Comparison of ENCODE assay signal across 15 cellular contexts in the genomic region with DNA sequence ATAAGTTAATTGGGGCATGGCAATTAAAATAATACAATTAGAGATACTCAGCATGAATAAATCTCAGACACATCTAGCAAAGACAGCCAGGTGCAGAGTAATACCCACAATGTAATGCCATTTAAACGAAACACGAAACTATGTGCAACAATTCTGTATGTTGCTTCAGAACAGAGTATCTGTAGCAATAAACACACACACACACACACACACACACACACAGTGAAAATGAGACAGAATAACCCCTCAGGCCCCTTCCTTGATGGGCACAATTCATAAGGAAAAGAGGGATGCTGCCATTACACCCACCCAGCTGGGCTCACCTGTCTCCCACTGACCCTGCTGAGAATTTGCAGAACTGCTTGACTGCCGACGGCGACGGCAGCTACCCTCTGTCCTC. TPM values are rescaled to one million over a fixed set of nuclear protein-coding genes. Genes with fewer than 3 reads are reported as not detected.
DNase-seq lines count a peak whose midpoint lies in the region; ATAC-seq, FAIRE-seq and TF ChIP-seq lines count a peak whose summit lies in the region.
"Had no signal": no experiment of that assay in that cellular context is flagged by ENCODE, and none has a peak within 500 bp of the region (broad histone marks: within the 10 kb centered on the region; RNA-seq: fewer than 3 reads in every experiment).

No MANE protein-coding gene starts in this region.

- DNase-seq in HepG2 (ENCODE audit: low spot score) (no peak), right lobe of liver (no peak), T-cell (no peak), hepatocyte (ENCODE audit: low spot score) (no peak), type B pancreatic cell (ENCODE audit: extremely low spot score, unreplicated experiment) (no peak), inferior parietal cortex (ENCODE audit: extremely low spot score) (no peak), SIG-M5 (lab: John Stamatoyannopoulos, UW) (no peak), HT-29 (ENCODE audit: low spot score) (no peak)
- DNase-seq: activated CD4-positive, alpha-beta T cell treated with anti-CD3 and anti-CD28 coated beads, Interleukin-2, amount 50 U/mL, for 48 hours; activated naive CD8-positive, alpha-beta T cell treated with anti-CD3 and anti-CD28 coated beads, Interleukin-2, amount 10 ng/mL, durations not matched to agents 7 days and 5 days; DND-41; NCI-H345; substantia nigra; T1000 had no signal

- no peaks in the 10 kb centered on the region for H3K9me2 ChIP-seq in hepatocyte (replicated peaks; ENCODE audit: insufficient read depth)

- TF ChIP-seq RAD21 in HepG2 (CRISPR knock-in tag; IDR thresholded peaks at IDR 0.05) = no peak

- H3K4me3 ChIP-seq in HepG2 (replicated peaks in 1 of 3; ENCODE audit: insufficient read depth in 1 of 3, low read depth in 2 of 3, low read length in 3 of 3) (no peak overlapping the region; a peak in 1 of 6 replicates), right lobe of liver (no peak overlapping the region), hepatocyte (no peak overlapping the region)

- no peak overlapping the region for H3K27ac ChIP-seq in HepG2 (ENCODE audit: extremely low read length, insufficient read depth, low read length)
- H3K27ac ChIP-seq in right lobe of liver = no peak overlapping the region
- no peak overlapping the region for H3K27ac ChIP-seq in hepatocyte

- peaks cover 57% of the 10 kb centered on the region for H3K4me1 ChIP-seq in HepG2 (ENCODE audit: insufficient read depth, low read length)
- peaks cover 0 to 34% (median 9%) of the 10 kb centered on the region in 4 donors for H3K4me1 ChIP-seq in right lobe of liver
- peaks cover 11% of the 10 kb centered on the region for H3K4me1 ChIP-seq in hepatocyte (ENCODE audit: insufficient read depth)

- peak overlapping the region; percentile 23; the same call in 1 of the 2 replicates for H3K9ac ChIP-seq in HepG2 (ENCODE audit: insufficient read depth, low read depth, low read length)

- H3K27me3 Mint-ChIP-seq in T-cell (no peaks in the 10 kb centered on the region), type B pancreatic cell (no peaks in the 10 kb centered on the region)
- H3K27me3 Mint-ChIP-seq: activated naive CD8-positive, alpha-beta T cell treated with anti-CD3 and anti-CD28 coated beads, Interleukin-2, amount 10 ng/mL, durations not matched to agents 7 days and 5 days had no signal

- H3K4me1 Mint-ChIP-seq in T-cell (peaks cover 67 to 78% (median 76%) of the 10 kb centered on the region in 3 donors), type B pancreatic cell (ENCODE audit: unreplicated experiment) (peaks cover 25% of the 10 kb centered on the region)

- H3K4me3 Mint-ChIP-seq in T-cell (peak overlapping the region; percentile 89 to 93 (median 93)), type B pancreatic cell (peak overlapping the region; percentile 96)

- H3K27me3 ChIP-seq in HepG2 (ENCODE audit: control insufficient read depth in 1 of 2, insufficient read depth in 2 of 2, low read length in 2 of 2) = no peaks in the 10 kb centered on the region; a peak in 1 of 5 replicates
- no peaks in the 10 kb centered on the region for H3K27me3 ChIP-seq in right lobe of liver
- no peaks in the 10 kb centered on the region for H3K27me3 ChIP-seq in hepatocyte
- H3K27me3 ChIP-seq: left lung had no signal

- TF ChIP-seq EP300 in HepG2 (IDR thresholded peaks at IDR 0.05; ENCODE audit: low read depth in 2 of 2, low read length in 2 of 2) = no peak
- no peak for TF ChIP-seq EP300 in HepG2 (CRISPR knock-in tag; IDR thresholded peaks at IDR 0.05; ENCODE audit: borderline replicate concordance)

- H4K20me1 ChIP-seq in HepG2 (ENCODE audit: insufficient read depth, low read length) (peaks cover 18% of the 10 kb centered on the region), hepatocyte (ENCODE audit: insufficient read depth, poor library complexity, severe bottlenecking) (peaks cover 49% of the 10 kb centered on the region)

- no peak for FAIRE-seq in HepG2 (lab: Jason Lieb, UNC)

- H3K4me2 ChIP-seq in HepG2 (ENCODE audit: low read depth, low read length) (peak overlapping the region; percentile 98), hepatocyte (peak overlapping the region; percentile 93)

- 87% methylated on average over 6 of the region's 6 CpGs for WGBS in HepG2 (ENCODE audit: low lambda C conversion rate)
- 94% methylated on average over 2 of the region's 6 CpGs for WGBS in right lobe of liver (ENCODE audit: insufficient coverage, low coverage, low lambda C conversion rate, missing lambda C conversion rate)
- 90% methylated on average over 6 of the region's 6 CpGs for WGBS in hepatocyte (ENCODE audit: low lambda C conversion rate, missing lambda C conversion rate)

- H3K9me3 Mint-ChIP-seq in T-cell (no peaks in the 10 kb centered on the region), type B pancreatic cell (no peaks in the 10 kb centered on the region)
- H3K9me3 Mint-ChIP-seq: activated naive CD8-positive, alpha-beta T cell treated with anti-CD3 and anti-CD28 coated beads, Interleukin-2, amount 10 ng/mL, durations not matched to agents 7 days and 5 days had no signal

- intact Hi-C loops in HepG2 (cut with micrococcal nuclease; ENCODE audit: unreplicated experiment) = no loop called here
- intact Hi-C loops in right lobe of liver (cut with DNase I) = no loop called here

- BruUV-seq in HepG2 (replicated peaks; lab: Mats Ljungman, UMichigan) = no TSS peak

- H2AFZ ChIP-seq in HepG2 (ENCODE audit: low read length) (no peak overlapping the region), hepatocyte (no peak overlapping the region)

- H3K9me3 ChIP-seq in HepG2 (ENCODE audit: low read length) (no peaks in the 10 kb centered on the region), right lobe of liver (no peaks in the 10 kb centered on the region), hepatocyte (ENCODE audit: low read depth) (no peaks in the 10 kb centered on the region)
- H3K9me3 ChIP-seq: left lung had no signal

- H3K36me3 Mint-ChIP-seq in T-cell (peaks cover 32% of the 10 kb centered on the region), type B pancreatic cell (peaks cover 10% of the 10 kb centered on the region)

- POLR2A ChIA-PET in HepG2 (lab: Yijun Ruan, JAX) (no interaction called here), T-cell (lab: Charles Lee) (no interaction called here)

- no peak for TF ChIP-seq POLR2A in HepG2 (IDR thresholded peaks at IDR 0.05; ENCODE audit: insufficient read depth in 1 of 2, low read depth in 2 of 2, low read length in 2 of 2)
- no peak for TF ChIP-seq POLR2A in right lobe of liver (IDR thresholded peaks at IDR 0.05)

- H3K36me3 ChIP-seq in HepG2 (replicated peaks in 1 of 2; ENCODE audit: control insufficient read depth in 1 of 2, insufficient read depth in 2 of 2, low read length in 2 of 2) (peaks cover 14 to 31% of the 10 kb centered on the region in 2 experiments), right lobe of liver (peaks cover 0 to 44% (median 15%) of the 10 kb centered on the region in 4 donors), hepatocyte (replicated peaks; ENCODE audit: insufficient read depth, low read depth) (no peaks in the 10 kb centered on the region)

- CTCF ChIA-PET in HepG2 (lab: Yijun Ruan, JAX; ENCODE audit: low intra/inter-chr PET ratio, low total read pairs) (no interaction called here), T-cell (lab: Charles Lee) (interaction anchor here in 1 of 2 donors (1.1 kb wide), 1 partner anchor 14 kb away, joined by 3 read pairs; no protein-coding TSS in a partner anchor)

- TF ChIP-seq CTCF in HepG2 (CRISPR knock-in tag; IDR thresholded peaks at IDR 0.05) = no peak
- no peak for TF ChIP-seq CTCF in right lobe of liver (IDR thresholded peaks at IDR 0.05)
- TF ChIP-seq CTCF in hepatocyte (IDR thresholded peaks at IDR 0.05; ENCODE audit: poor library complexity) = no peak
- TF ChIP-seq CTCF in type B pancreatic cell (conservative IDR thresholded peaks at IDR 0.05) = no peak

- H3K79me2 ChIP-seq in HepG2 (ENCODE audit: insufficient read depth, low read length) (peaks cover 51% of the 10 kb centered on the region), hepatocyte (peaks cover 88% of the 10 kb centered on the region)

- peak overlapping the region; percentile 89 to 95 for H3K27ac Mint-ChIP-seq in T-cell
- H3K27ac Mint-ChIP-seq in type B pancreatic cell = no peak overlapping the region
- H3K27ac Mint-ChIP-seq: activated naive CD8-positive, alpha-beta T cell treated with anti-CD3 and anti-CD28 coated beads, Interleukin-2, amount 10 ng/mL, durations not matched to agents 7 days and 5 days had no signal

- in situ Hi-C loops in HepG2 (cut with HindIII; ENCODE audit: extremely low pct_ligation_motif_present, low pct_unique_long_range_greater_than_20kb) = no loop called here

- ATAC-seq in HepG2 (no peak), right lobe of liver (no peak), T-cell (replicated peaks in 1 of 4) (no peak)
- ATAC-seq: left lung had no signal

RNA-seq across cellular contexts. Expression of a gene that starts 2.7 kb away (rescaled TPM):
- total RNA-seq in HepG2 (2016; rRNA removed; fragmentation: Illumina TruSeq; extraction: Trizol) (14.7 and 19.2 TPM in 2 replicates), right lobe of liver (10 to 100 TPM in 5 of 6 experiments, 1 to 10 TPM in 1; 8.1 to 18.0 (median 15.0) TPM), T-cell (10 to 100 TPM; 67.6 to 82.8 (median 71.0) TPM), hepatocyte (34.2 and 38.6 TPM in 2 replicates), type B pancreatic cell (ENCODE audit: low replicate concordance) (23.7 and 29.3 TPM in 2 replicates)
- total RNA-seq in HepG2 (2016; cell fraction: cytosol; rRNA removed; fragmentation: Illumina TruSeq; extraction: Trizol; ENCODE audit: low read depth) = 9.6 and 10.0 TPM in 2 replicates
- 16.1 and 18.5 TPM in 2 replicates for total RNA-seq in HepG2 (2016; cell fraction: insoluble cytoplasmic fraction; rRNA removed; fragmentation: Illumina TruSeq; extraction: Trizol)
- total RNA-seq in HepG2 (2016; cell fraction: membrane; rRNA removed; fragmentation: Illumina TruSeq; extraction: Trizol) = 27.2 and 29.6 TPM in 2 replicates
- 6.8 and 8.3 TPM in 2 replicates for total RNA-seq in HepG2 (2016; cell fraction: nucleus; rRNA removed; fragmentation: Illumina TruSeq; extraction: Trizol)
- polyA plus RNA-seq in HepG2 (2011; rRNA removed) (24.7 and 26.1 TPM in 2 replicates), hepatocyte (37.8 and 38.6 TPM in 2 replicates)
- 25.5 and 32.8 TPM in 2 replicates for polyA plus RNA-seq in HepG2 (2011; cell fraction: cytosol; rRNA removed)
- polyA plus RNA-seq in HepG2 (2011; cell fraction: nucleus; rRNA removed) = 26.7 and 26.8 TPM in 2 replicates
- 11.1 and 19.5 TPM in 2 replicates for polyA plus RNA-seq in HepG2 (2012)
- polyA plus RNA-seq in HepG2 (2016; cell fraction: cytosol; fragmentation: Illumina TruSeq; extraction: Trizol; ENCODE audit: low read depth) = 10.7 and 11.1 TPM in 2 replicates
- polyA plus RNA-seq in HepG2 (2016; cell fraction: insoluble cytoplasmic fraction; fragmentation: Illumina TruSeq; extraction: Trizol; ENCODE audit: low read depth) = 19.2 and 19.5 TPM in 2 replicates
- polyA plus RNA-seq in HepG2 (2016; cell fraction: membrane; fragmentation: Illumina TruSeq; extraction: Trizol; ENCODE audit: low read depth) = 23.2 and 25.7 TPM in 2 replicates
- 16.9 and 21.4 TPM in 2 replicates for polyA plus RNA-seq in HepG2 (2016; cell fraction: nucleus; fragmentation: Illumina TruSeq; extraction: Trizol; ENCODE audit: insufficient read depth, low read depth)
- polyA minus RNA-seq in HepG2 (2011; rRNA and poly(A)+ RNA removed; ENCODE audit: low replicate concordance) = 15.6 and 26.0 TPM in 2 replicates
- 6.8 and 8.3 TPM in 2 replicates for polyA minus RNA-seq in HepG2 (2011; cell fraction: cytosol; rRNA and poly(A)+ RNA removed)
- 5.0 and 7.2 TPM in 2 replicates for polyA minus RNA-seq in HepG2 (2011; cell fraction: nucleus; rRNA and poly(A)+ RNA removed)
- 121 and 124 TPM in 2 replicates for total RNA-seq in HT-29 (2014; rRNA removed; shearing (Covaris generic))

RNA-seq across cellular contexts. Expression of a gene that starts 5.3 kb away (rescaled TPM):
- 8.4 and 8.5 TPM in 2 replicates for total RNA-seq in HepG2 (2016; rRNA removed; fragmentation: Illumina TruSeq; extraction: Trizol)
- 3.2 and 4.1 TPM in 2 replicates for total RNA-seq in HepG2 (2016; cell fraction: cytosol; rRNA removed; fragmentation: Illumina TruSeq; extraction: Trizol; ENCODE audit: low read depth)
- total RNA-seq in HepG2 (2016; cell fraction: insoluble cytoplasmic fraction; rRNA removed; fragmentation: Illumina TruSeq; extraction: Trizol) = 7.8 and 8.2 TPM in 2 replicates
- 7.8 and 8.0 TPM in 2 replicates for total RNA-seq in HepG2 (2016; cell fraction: membrane; rRNA removed; fragmentation: Illumina TruSeq; extraction: Trizol)
- 5.4 and 6.6 TPM in 2 replicates for total RNA-seq in HepG2 (2016; cell fraction: nucleus; rRNA removed; fragmentation: Illumina TruSeq; extraction: Trizol)
- polyA plus RNA-seq in HepG2 (2011; rRNA removed) = 3.3 and 4.3 TPM in 2 replicates
- polyA plus RNA-seq in HepG2 (2011; cell fraction: cytosol; rRNA removed) = 1.6 and 1.7 TPM in 2 replicates
- polyA plus RNA-seq in HepG2 (2011; cell fraction: nucleus; rRNA removed) = 6.8 and 7.0 TPM in 2 replicates
- polyA plus RNA-seq in HepG2 (2012) = 4.9 and 5.8 TPM in 2 replicates
- polyA plus RNA-seq in HepG2 (2016; cell fraction: cytosol; fragmentation: Illumina TruSeq; extraction: Trizol; ENCODE audit: low read depth) = 0.61 and 0.84 TPM in 2 replicates
- 3.0 and 6.6 TPM in 2 replicates for polyA plus RNA-seq in HepG2 (2016; cell fraction: insoluble cytoplasmic fraction; fragmentation: Illumina TruSeq; extraction: Trizol; ENCODE audit: low read depth)
- 1.2 and 1.8 TPM in 2 replicates for polyA plus RNA-seq in HepG2 (2016; cell fraction: membrane; fragmentation: Illumina TruSeq; extraction: Trizol; ENCODE audit: low read depth)
- polyA plus RNA-seq in HepG2 (2016; cell fraction: nucleus; fragmentation: Illumina TruSeq; extraction: Trizol; ENCODE audit: insufficient read depth, low read depth) = 4.9 and 6.7 TPM in 2 replicates
- 12.7 and 19.4 TPM in 2 replicates for polyA minus RNA-seq in HepG2 (2011; rRNA and poly(A)+ RNA removed; ENCODE audit: low replicate concordance)
- polyA minus RNA-seq in HepG2 (2011; cell fraction: cytosol; rRNA and poly(A)+ RNA removed) = 2.9 and 4.0 TPM in 2 replicates
- polyA minus RNA-seq in HepG2 (2011; cell fraction: nucleus; rRNA and poly(A)+ RNA removed) = 8.8 and 9.3 TPM in 2 replicates
- total RNA-seq in right lobe of liver = 1 to 10 TPM; 1.9 to 3.9 (median 3.4) TPM
- 10 to 100 TPM in 3 of 5 donors, 1 to 10 TPM in 2; 8.0 to 25.1 (median 23.1) TPM for total RNA-seq in T-cell
- 4.9 and 5.1 TPM in 2 replicates for total RNA-seq in hepatocyte
- 8.6 and 9.7 TPM in 2 replicates for polyA plus RNA-seq in hepatocyte
- total RNA-seq in type B pancreatic cell (ENCODE audit: low replicate concordance) = 18.2 and 19.3 TPM in 2 replicates
- 15.3 and 15.9 TPM in 2 replicates for total RNA-seq in HT-29 (2014; rRNA removed; shearing (Covaris generic))

RNA-seq across cellular contexts. Expression of a gene that starts 27.6 kb away (rescaled TPM):
- total RNA-seq in HepG2 (2016; rRNA removed; fragmentation: Illumina TruSeq; extraction: Trizol) (14.8 and 16.9 TPM in 2 replicates), right lobe of liver (10 to 100 TPM; 12.3 to 14.8 (median 13.5) TPM), T-cell (10 to 100 TPM; 21.4 to 45.8 (median 38.1) TPM), hepatocyte (31.2 and 32.2 TPM in 2 replicates), type B pancreatic cell (ENCODE audit: low replicate concordance) (43.5 and 49.1 TPM in 2 replicates)
- total RNA-seq in HepG2 (2016; cell fraction: cytosol; rRNA removed; fragmentation: Illumina TruSeq; extraction: Trizol; ENCODE audit: low read depth) = 16.1 and 22.9 TPM in 2 replicates
- 11.4 and 17.4 TPM in 2 replicates for total RNA-seq in HepG2 (2016; cell fraction: insoluble cytoplasmic fraction; rRNA removed; fragmentation: Illumina TruSeq; extraction: Trizol)
- total RNA-seq in HepG2 (2016; cell fraction: membrane; rRNA removed; fragmentation: Illumina TruSeq; extraction: Trizol) = 31.4 and 34.4 TPM in 2 replicates
- total RNA-seq in HepG2 (2016; cell fraction: nucleus; rRNA removed; fragmentation: Illumina TruSeq; extraction: Trizol) = 9.7 and 11.2 TPM in 2 replicates
- polyA plus RNA-seq in HepG2 (2011; rRNA removed) (52.5 and 56.5 TPM in 2 replicates), hepatocyte (36.6 and 38.8 TPM in 2 replicates)
- 33.8 and 36.7 TPM in 2 replicates for polyA plus RNA-seq in HepG2 (2011; cell fraction: cytosol; rRNA removed)
- polyA plus RNA-seq in HepG2 (2011; cell fraction: nucleus; rRNA removed) = 33.5 and 34.5 TPM in 2 replicates
- 25.2 and 25.7 TPM in 2 replicates for polyA plus RNA-seq in HepG2 (2012)
- polyA plus RNA-seq in HepG2 (2016; cell fraction: cytosol; fragmentation: Illumina TruSeq; extraction: Trizol; ENCODE audit: low read depth) = 41.6 and 46.1 TPM in 2 replicates
- polyA plus RNA-seq in HepG2 (2016; cell fraction: insoluble cytoplasmic fraction; fragmentation: Illumina TruSeq; extraction: Trizol; ENCODE audit: low read depth) = 45.9 and 55.0 TPM in 2 replicates
- 67.9 and 73.5 TPM in 2 replicates for polyA plus RNA-seq in HepG2 (2016; cell fraction: membrane; fragmentation: Illumina TruSeq; extraction: Trizol; ENCODE audit: low read depth)
- polyA plus RNA-seq in HepG2 (2016; cell fraction: nucleus; fragmentation: Illumina TruSeq; extraction: Trizol; ENCODE audit: insufficient read depth, low read depth) = 44.2 and 47.7 TPM in 2 replicates
- 34.3 and 51.6 TPM in 2 replicates for polyA minus RNA-seq in HepG2 (2011; rRNA and poly(A)+ RNA removed; ENCODE audit: low replicate concordance)
- 9.1 and 14.1 TPM in 2 replicates for polyA minus RNA-seq in HepG2 (2011; cell fraction: cytosol; rRNA and poly(A)+ RNA removed)
- polyA minus RNA-seq in HepG2 (2011; cell fraction: nucleus; rRNA and poly(A)+ RNA removed) = 5.2 and 6.8 TPM in 2 replicates
- total RNA-seq in HT-29 (2014; rRNA removed; shearing (Covaris generic)) = 41.4 and 43.8 TPM in 2 replicates

RNA-seq across cellular contexts. Expression of a gene that starts 40.1 kb away (rescaled TPM):
- total RNA-seq in HepG2 (2016; rRNA removed; fragmentation: Illumina TruSeq; extraction: Trizol) = 43.2 and 67.1 TPM in 2 replicates
- 54.9 and 66.8 TPM in 2 replicates for total RNA-seq in HepG2 (2016; cell fraction: cytosol; rRNA removed; fragmentation: Illumina TruSeq; extraction: Trizol; ENCODE audit: low read depth)
- 35.3 and 68.2 TPM in 2 replicates for total RNA-seq in HepG2 (2016; cell fraction: insoluble cytoplasmic fraction; rRNA removed; fragmentation: Illumina TruSeq; extraction: Trizol)
- total RNA-seq in HepG2 (2016; cell fraction: membrane; rRNA removed; fragmentation: Illumina TruSeq; extraction: Trizol) = 104 and 115 TPM in 2 replicates
- total RNA-seq in HepG2 (2016; cell fraction: nucleus; rRNA removed; fragmentation: Illumina TruSeq; extraction: Trizol) = 31.2 and 38.3 TPM in 2 replicates
- polyA plus RNA-seq in HepG2 (2011; rRNA removed) = 62.5 and 69.9 TPM in 2 replicates
- 36.9 and 45.9 TPM in 2 replicates for polyA plus RNA-seq in HepG2 (2011; cell fraction: cytosol; rRNA removed)
- 109 and 170 TPM in 2 replicates for polyA plus RNA-seq in HepG2 (2011; cell fraction: nucleus; rRNA removed)
- 38.4 and 44.3 TPM in 2 replicates for polyA plus RNA-seq in HepG2 (2012)
- polyA plus RNA-seq in HepG2 (2016; cell fraction: cytosol; fragmentation: Illumina TruSeq; extraction: Trizol; ENCODE audit: low read depth) = 30.4 TPM in 2 replicates
- 56.4 and 79.4 TPM in 2 replicates for polyA plus RNA-seq in HepG2 (2016; cell fraction: insoluble cytoplasmic fraction; fragmentation: Illumina TruSeq; extraction: Trizol; ENCODE audit: low read depth)
- 55.2 and 69.1 TPM in 2 replicates for polyA plus RNA-seq in HepG2 (2016; cell fraction: membrane; fragmentation: Illumina TruSeq; extraction: Trizol; ENCODE audit: low read depth)
- 77.4 and 89.7 TPM in 2 replicates for polyA plus RNA-seq in HepG2 (2016; cell fraction: nucleus; fragmentation: Illumina TruSeq; extraction: Trizol; ENCODE audit: insufficient read depth, low read depth)
- polyA minus RNA-seq in HepG2 (2011; rRNA and poly(A)+ RNA removed; ENCODE audit: low replicate concordance) = 39.2 and 85.5 TPM in 2 replicates
- polyA minus RNA-seq in HepG2 (2011; cell fraction: cytosol; rRNA and poly(A)+ RNA removed) = 38.3 and 50.2 TPM in 2 replicates
- 40.9 and 56.5 TPM in 2 replicates for polyA minus RNA-seq in HepG2 (2011; cell fraction: nucleus; rRNA and poly(A)+ RNA removed)
- total RNA-seq in right lobe of liver = 10 to 100 TPM; 15.4 to 35.7 (median 30.5) TPM
- 10 to 100 TPM; 35.9 to 97.3 (median 44.6) TPM for total RNA-seq in T-cell
- 32.6 and 47.1 TPM in 2 replicates for total RNA-seq in hepatocyte
- 20.4 and 24.4 TPM in 2 replicates for polyA plus RNA-seq in hepatocyte
- 54.9 and 78.9 TPM in 2 replicates for total RNA-seq in type B pancreatic cell (ENCODE audit: low replicate concordance)
- 157 and 160 TPM in 2 replicates for total RNA-seq in HT-29 (2014; rRNA removed; shearing (Covaris generic))

RNA-seq across cellular contexts. Expression of a gene that starts 54.2 kb away (rescaled TPM):
- total RNA-seq in HepG2 (2016; rRNA removed; fragmentation: Illumina TruSeq; extraction: Trizol) (5.4 and 8.0 TPM in 2 replicates), right lobe of liver (10 to 100 TPM; 19.9 to 53.6 (median 35.2) TPM), T-cell (100 to 1,000 TPM in 4 of 5 donors, 10 to 100 TPM in 1; 93.9 to 110 (median 104) TPM), hepatocyte (14.3 and 17.4 TPM in 2 replicates), type B pancreatic cell (ENCODE audit: low replicate concordance) (44.8 and 70.3 TPM in 2 replicates)
- total RNA-seq in HepG2 (2016; cell fraction: cytosol; rRNA removed; fragmentation: Illumina TruSeq; extraction: Trizol; ENCODE audit: low read depth) = 1.5 and 1.8 TPM in 2 replicates
- total RNA-seq in HepG2 (2016; cell fraction: insoluble cytoplasmic fraction; rRNA removed; fragmentation: Illumina TruSeq; extraction: Trizol) = 5.2 and 7.8 TPM in 2 replicates
- 4.6 and 4.9 TPM in 2 replicates for total RNA-seq in HepG2 (2016; cell fraction: membrane; rRNA removed; fragmentation: Illumina TruSeq; extraction: Trizol)
- 10.4 and 12.3 TPM in 2 replicates for total RNA-seq in HepG2 (2016; cell fraction: nucleus; rRNA removed; fragmentation: Illumina TruSeq; extraction: Trizol)
- polyA plus RNA-seq in HepG2 (2011; rRNA removed) (5.9 and 8.3 TPM in 2 replicates), hepatocyte (19.3 and 23.2 TPM in 2 replicates)
- polyA plus RNA-seq in HepG2 (2011; cell fraction: cytosol; rRNA removed) = 3.3 and 5.6 TPM in 2 replicates
- 60.6 and 75.8 TPM in 2 replicates for polyA plus RNA-seq in HepG2 (2011; cell fraction: nucleus; rRNA removed)
- polyA plus RNA-seq in HepG2 (2012) = 17.6 and 25.1 TPM in 2 replicates
- 1.7 and 1.9 TPM in 2 replicates for polyA plus RNA-seq in HepG2 (2016; cell fraction: cytosol; fragmentation: Illumina TruSeq; extraction: Trizol; ENCODE audit: low read depth)
- 10.1 and 16.9 TPM in 2 replicates for polyA plus RNA-seq in HepG2 (2016; cell fraction: insoluble cytoplasmic fraction; fragmentation: Illumina TruSeq; extraction: Trizol; ENCODE audit: low read depth)
- polyA plus RNA-seq in HepG2 (2016; cell fraction: membrane; fragmentation: Illumina TruSeq; extraction: Trizol; ENCODE audit: low read depth) = 5.7 and 6.0 TPM in 2 replicates
- 61.0 and 65.4 TPM in 2 replicates for polyA plus RNA-seq in HepG2 (2016; cell fraction: nucleus; fragmentation: Illumina TruSeq; extraction: Trizol; ENCODE audit: insufficient read depth, low read depth)
- 3.6 and 7.9 TPM in 2 replicates for polyA minus RNA-seq in HepG2 (2011; rRNA and poly(A)+ RNA removed; ENCODE audit: low replicate concordance)
- polyA minus RNA-seq in HepG2 (2011; cell fraction: cytosol; rRNA and poly(A)+ RNA removed) = 9.1 and 10.8 TPM in 2 replicates
- polyA minus RNA-seq in HepG2 (2011; cell fraction: nucleus; rRNA and poly(A)+ RNA removed) = 14.7 and 15.5 TPM in 2 replicates
- total RNA-seq in HT-29 (2014; rRNA removed; shearing (Covaris generic)) = 42.1 and 55.5 TPM in 2 replicates
